In genomic region chr6:31663961-31664789, GRCh38 we compare ENCODE assay signal across 1 cellular context.
TF ChIP-seq lines count a peak whose summit lies in the region.

No MANE protein-coding gene starts in this region.

TF ChIP-seq in HepG2, 621 proteins besides CTCF, POLR2A, EP300 and RAD21 (continues in another document):
- TF ChIP-seq, protein P1, sequence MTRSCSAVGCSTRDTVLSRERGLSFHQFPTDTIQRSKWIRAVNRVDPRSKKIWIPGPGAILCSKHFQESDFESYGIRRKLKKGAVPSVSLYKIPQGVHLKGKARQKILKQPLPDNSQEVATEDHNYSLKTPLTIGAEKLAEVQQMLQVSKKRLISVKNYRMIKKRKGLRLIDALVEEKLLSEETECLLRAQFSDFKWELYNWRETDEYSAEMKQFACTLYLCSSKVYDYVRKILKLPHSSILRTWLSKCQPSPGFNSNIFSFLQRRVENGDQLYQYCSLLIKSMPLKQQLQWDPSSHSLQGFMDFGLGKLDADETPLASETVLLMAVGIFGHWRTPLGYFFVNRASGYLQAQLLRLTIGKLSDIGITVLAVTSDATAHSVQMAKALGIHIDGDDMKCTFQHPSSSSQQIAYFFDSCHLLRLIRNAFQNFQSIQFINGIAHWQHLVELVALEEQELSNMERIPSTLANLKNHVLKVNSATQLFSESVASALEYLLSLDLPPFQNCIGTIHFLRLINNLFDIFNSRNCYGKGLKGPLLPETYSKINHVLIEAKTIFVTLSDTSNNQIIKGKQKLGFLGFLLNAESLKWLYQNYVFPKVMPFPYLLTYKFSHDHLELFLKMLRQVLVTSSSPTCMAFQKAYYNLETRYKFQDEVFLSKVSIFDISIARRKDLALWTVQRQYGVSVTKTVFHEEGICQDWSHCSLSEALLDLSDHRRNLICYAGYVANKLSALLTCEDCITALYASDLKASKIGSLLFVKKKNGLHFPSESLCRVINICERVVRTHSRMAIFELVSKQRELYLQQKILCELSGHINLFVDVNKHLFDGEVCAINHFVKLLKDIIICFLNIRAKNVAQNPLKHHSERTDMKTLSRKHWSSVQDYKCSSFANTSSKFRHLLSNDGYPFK (CRISPR knock-in tag; IDR thresholded peaks at IDR 0.05; ENCODE audit: borderline replicate concordance), result peak; percentile 34; the same call in 1 of the 2 replicates
- TF ChIP-seq, protein P2, sequence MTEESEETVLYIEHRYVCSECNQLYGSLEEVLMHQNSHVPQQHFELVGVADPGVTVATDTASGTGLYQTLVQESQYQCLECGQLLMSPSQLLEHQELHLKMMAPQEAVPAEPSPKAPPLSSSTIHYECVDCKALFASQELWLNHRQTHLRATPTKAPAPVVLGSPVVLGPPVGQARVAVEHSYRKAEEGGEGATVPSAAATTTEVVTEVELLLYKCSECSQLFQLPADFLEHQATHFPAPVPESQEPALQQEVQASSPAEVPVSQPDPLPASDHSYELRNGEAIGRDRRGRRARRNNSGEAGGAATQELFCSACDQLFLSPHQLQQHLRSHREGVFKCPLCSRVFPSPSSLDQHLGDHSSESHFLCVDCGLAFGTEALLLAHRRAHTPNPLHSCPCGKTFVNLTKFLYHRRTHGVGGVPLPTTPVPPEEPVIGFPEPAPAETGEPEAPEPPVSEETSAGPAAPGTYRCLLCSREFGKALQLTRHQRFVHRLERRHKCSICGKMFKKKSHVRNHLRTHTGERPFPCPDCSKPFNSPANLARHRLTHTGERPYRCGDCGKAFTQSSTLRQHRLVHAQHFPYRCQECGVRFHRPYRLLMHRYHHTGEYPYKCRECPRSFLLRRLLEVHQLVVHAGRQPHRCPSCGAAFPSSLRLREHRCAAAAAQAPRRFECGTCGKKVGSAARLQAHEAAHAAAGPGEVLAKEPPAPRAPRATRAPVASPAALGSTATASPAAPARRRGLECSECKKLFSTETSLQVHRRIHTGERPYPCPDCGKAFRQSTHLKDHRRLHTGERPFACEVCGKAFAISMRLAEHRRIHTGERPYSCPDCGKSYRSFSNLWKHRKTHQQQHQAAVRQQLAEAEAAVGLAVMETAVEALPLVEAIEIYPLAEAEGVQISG (CRISPR knock-in tag; IDR thresholded peaks at IDR 0.05), result peak; percentile 17
- TF ChIP-seq TEAD2 (CRISPR knock-in tag; IDR thresholded peaks at IDR 0.05), result 0 out of 2 replicates have a peak, but pooled peaks have one; percentile 42
- no peak for TF ChIP-seq PHF20 (CRISPR knock-in tag; IDR thresholded peaks at IDR 0.05)
- TF ChIP-seq NR2F6 (IDR thresholded peaks at IDR 0.05), result peak; percentile 87
- TF ChIP-seq NR2F6 (CRISPR knock-in tag; IDR thresholded peaks at IDR 0.05), result peak; percentile 90
- 0 out of 2 replicates have a peak, but pooled peaks have one; percentile 68 for TF ChIP-seq ZNF737 (CRISPR knock-in tag; IDR thresholded peaks at IDR 0.05; ENCODE audit: borderline replicate concordance)
- TF ChIP-seq ZNF773 (CRISPR knock-in tag; IDR thresholded peaks at IDR 0.05; ENCODE audit: borderline replicate concordance), result 0 out of 2 replicates have a peak, but pooled peaks have one; percentile 57
- TF ChIP-seq ZNF740 (CRISPR knock-in tag; IDR thresholded peaks at IDR 0.05), result no peak
- peak; percentile 44 to 87; a peak in 3 of 4 replicates for TF ChIP-seq NR2F1 (CRISPR knock-in tag; IDR thresholded peaks at IDR 0.05)
- TF ChIP-seq XRCC5 (optimal IDR thresholded peaks at IDR 0.05; ENCODE audit: low read length), result no peak
- 0 out of 2 replicates have a peak, but pooled peaks have one; percentile 29 for TF ChIP-seq SKIL (CRISPR knock-in tag; IDR thresholded peaks at IDR 0.05; ENCODE audit: borderline replicate concordance)
- 0 out of 2 replicates have a peak, but pooled peaks have one; percentile 6 for TF ChIP-seq ZNF556 (CRISPR knock-in tag; IDR thresholded peaks at IDR 0.05; ENCODE audit: borderline replicate concordance)
- 0 out of 2 replicates have a peak, but pooled peaks have one; percentile 11 for TF ChIP-seq HNF1B (CRISPR knock-in tag; IDR thresholded peaks at IDR 0.05)
- TF ChIP-seq, protein P3, sequence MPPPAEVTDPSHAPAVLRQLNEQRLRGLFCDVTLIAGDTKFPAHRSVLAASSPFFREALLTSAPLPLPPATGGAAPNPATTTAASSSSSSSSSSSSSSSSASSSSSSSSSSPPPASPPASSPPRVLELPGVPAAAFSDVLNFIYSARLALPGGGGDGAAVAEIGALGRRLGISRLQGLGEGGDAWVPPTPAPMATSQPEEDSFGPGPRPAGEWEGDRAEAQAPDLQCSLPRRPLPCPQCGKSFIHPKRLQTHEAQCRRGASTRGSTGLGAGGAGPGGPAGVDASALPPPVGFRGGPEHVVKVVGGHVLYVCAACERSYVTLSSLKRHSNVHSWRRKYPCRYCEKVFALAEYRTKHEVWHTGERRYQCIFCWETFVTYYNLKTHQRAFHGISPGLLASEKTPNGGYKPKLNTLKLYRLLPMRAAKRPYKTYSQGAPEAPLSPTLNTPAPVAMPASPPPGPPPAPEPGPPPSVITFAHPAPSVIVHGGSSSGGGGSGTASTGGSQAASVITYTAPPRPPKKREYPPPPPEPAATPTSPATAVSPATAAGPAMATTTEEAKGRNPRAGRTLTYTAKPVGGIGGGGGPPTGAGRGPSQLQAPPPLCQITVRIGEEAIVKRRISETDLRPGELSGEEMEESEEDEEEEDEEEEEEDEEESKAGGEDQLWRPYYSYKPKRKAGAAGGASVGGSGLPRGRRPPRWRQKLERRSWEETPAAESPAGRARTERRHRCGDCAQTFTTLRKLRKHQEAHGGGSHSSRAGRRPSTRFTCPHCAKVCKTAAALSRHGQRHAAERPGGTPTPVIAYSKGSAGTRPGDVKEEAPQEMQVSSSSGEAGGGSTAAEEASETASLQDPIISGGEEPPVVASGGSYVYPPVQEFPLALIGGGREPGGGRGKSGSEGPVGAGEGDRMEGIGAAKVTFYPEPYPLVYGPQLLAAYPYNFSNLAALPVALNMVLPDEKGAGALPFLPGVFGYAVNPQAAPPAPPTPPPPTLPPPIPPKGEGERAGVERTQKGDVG (CRISPR knock-in tag; IDR thresholded peaks at IDR 0.05; ENCODE audit: borderline replicate concordance), result peak; percentile 64; the same call in 1 of the 2 replicates
- TF ChIP-seq MLX (CRISPR knock-in tag; IDR thresholded peaks at IDR 0.05), result 0 out of 2 replicates have a peak, but pooled peaks have one; percentile 0
- TF ChIP-seq, protein P4, sequence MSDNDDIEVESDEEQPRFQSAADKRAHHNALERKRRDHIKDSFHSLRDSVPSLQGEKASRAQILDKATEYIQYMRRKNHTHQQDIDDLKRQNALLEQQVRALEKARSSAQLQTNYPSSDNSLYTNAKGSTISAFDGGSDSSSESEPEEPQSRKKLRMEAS (IDR thresholded peaks at IDR 0.05), result 0 out of 2 replicates have a peak, but pooled peaks have one; percentile 12
- 0 out of 2 replicates have a peak, but pooled peaks have one; percentile 19 for TF ChIP-seq ZNF503 (CRISPR knock-in tag; IDR thresholded peaks at IDR 0.05)
- 0 out of 2 replicates have a peak, but pooled peaks have one; percentile 46 for TF ChIP-seq MTF1 (CRISPR knock-in tag; IDR thresholded peaks at IDR 0.05)
- TF ChIP-seq UBTF (CRISPR knock-in tag; IDR thresholded peaks at IDR 0.05), result peak; percentile 62
- TF ChIP-seq BCL3 (CRISPR knock-in tag; IDR thresholded peaks at IDR 0.05), result peak; percentile 72; the same call in 1 of the 2 replicates
- TF ChIP-seq ZNF292 (CRISPR knock-in tag; IDR thresholded peaks at IDR 0.05; ENCODE audit: borderline replicate concordance, low read depth), result no peak
- TF ChIP-seq AGO2 (optimal IDR thresholded peaks at IDR 0.05; ENCODE audit: low read depth, low read length), result peak; percentile 81
- TF ChIP-seq ATF6 (CRISPR knock-in tag; conservative IDR thresholded peaks at IDR 0.05), result no peak
- peak; percentile 4; the same call in 1 of the 2 replicates for TF ChIP-seq ETV5 (CRISPR knock-in tag; IDR thresholded peaks at IDR 0.05; ENCODE audit: borderline replicate concordance)
- peak in 1 of 2 experiments; percentile 8; a peak in 1 of 4 replicates for TF ChIP-seq KLF16 (CRISPR knock-in tag; IDR thresholded peaks at IDR 0.05)
- TF ChIP-seq RFXANK (CRISPR knock-in tag; IDR thresholded peaks at IDR 0.05), result no peak
- peak; percentile 76 for TF ChIP-seq HNRNPH1 (optimal IDR thresholded peaks at IDR 0.05; ENCODE audit: low read depth, low read length)
- 0 out of 2 replicates have a peak, but pooled peaks have one; percentile 34 for TF ChIP-seq HNF4G (IDR thresholded peaks at IDR 0.05; ENCODE audit: borderline replicate concordance, low read depth, low read length)
- no peak for TF ChIP-seq HNF4G (CRISPR knock-in tag; IDR thresholded peaks at IDR 0.05; ENCODE audit: borderline replicate concordance, low read depth)
